In genomic region chr11:125902927-125903752, GRCh38 we compare ENCODE assay signal across 8 cellular contexts. TPM values are rescaled to one million over a fixed set of nuclear protein-coding genes. Genes with fewer than 3 reads are reported as not detected.
DNase-seq lines count a peak whose midpoint lies in the region; ATAC-seq and TF ChIP-seq lines count a peak whose summit lies in the region.

PUS3 (minus strand) TSS chr11:125903206; CDS start chr11:125896284, 6,922 bp downstream.

- H3K4me1 ChIP-seq in adrenal gland (replicated peaks in 1 of 2), result peaks cover 9 to 24% of the 10 kb centered on the region in 2 donors
- H3K4me1 ChIP-seq in heart right ventricle, result peaks cover 6 to 30% (median 23%) of the 10 kb centered on the region in 9 donors
- peaks cover 22% of the 10 kb centered on the region for H3K4me1 ChIP-seq in upper lobe of right lung

- TF ChIP-seq CTCF in GM13976 (IDR thresholded peaks at IDR 0.05; ENCODE audit: borderline replicate concordance, control extremely low read depth, extremely low read depth, insufficient read depth, missing control alignments) (no peak), adrenal gland (IDR thresholded peaks at IDR 0.05) (no peak), heart right ventricle (IDR thresholded peaks at IDR 0.05) (no peak), upper lobe of right lung (IDR thresholded peaks at IDR 0.05) (no peak)

- H3K27ac ChIP-seq in adrenal gland, result peak within 1 kb of the TSS; percentile 31 to 89 (median 79)
- peak within 1 kb of the TSS in 9 of 10 donors; percentile 75 to 90 (median 87) for H3K27ac ChIP-seq in heart right ventricle
- peak within 1 kb of the TSS; percentile 74 for H3K27ac ChIP-seq in upper lobe of right lung

- H3K4me3 ChIP-seq in adrenal gland (peak within 1 kb of the TSS; percentile 1 to 87 (median 51)), heart right ventricle (peak within 1 kb of the TSS; percentile 43 to 90 (median 70)), upper lobe of right lung (peak within 1 kb of the TSS; percentile 74)

- TF ChIP-seq POLR2A in adrenal gland (IDR thresholded peaks at IDR 0.05), result peak in 1 of 2 donors; percentile 64

- in situ Hi-C loops in GM13976 (cut with MboI; ENCODE audit: low sequenced_read_pairs, unreplicated experiment), result no loop called here

- peak; percentile 91 for DNase-seq in GM13976 (ENCODE audit: low spot score)
- peak; percentile 93 for DNase-seq in NCI-H146 (lab: John Stamatoyannopoulos, UW)
- DNase-seq in T-helper 1 cell, result peak; percentile 70 to 85 (median 79)
- DNase-seq in adrenal gland, result peak; percentile 88 to 96 (median 91)
- peak; percentile 92 to 93 for DNase-seq in heart right ventricle
- DNase-seq in posterior vena cava (ENCODE audit: low spot score), result peak; percentile 98
- DNase-seq in upper lobe of right lung, result peak; percentile 96

- peaks cover 8% of the 10 kb centered on the region for H3K27me3 ChIP-seq in adrenal gland
- peaks cover 0 to 36% (median 28%) of the 10 kb centered on the region in 7 donors for H3K27me3 ChIP-seq in heart right ventricle
- peaks cover 30% of the 10 kb centered on the region for H3K27me3 ChIP-seq in upper lobe of right lung

- peaks cover 0 to 10% of the 10 kb centered on the region in 2 donors for H3K36me3 ChIP-seq in adrenal gland (replicated peaks in 1 of 2)
- peaks cover 0 to 25% (median 0%) of the 10 kb centered on the region in 9 donors for H3K36me3 ChIP-seq in heart right ventricle
- H3K36me3 ChIP-seq in upper lobe of right lung, result peaks cover 23% of the 10 kb centered on the region

- ATAC-seq in HG02852 (IDR thresholded peaks at IDR 0.05; ENCODE audit: unreplicated experiment), result peak; percentile 95
- ATAC-seq in heart right ventricle, result peak; percentile 90 to 99 (median 98)
- ATAC-seq in upper lobe of right lung, result peak; percentile 97

- 1 to 2% (median 1%) methylated on average over 31 of the region's 31 CpGs for whole genome bisulfite sequencing in adrenal gland, 4 donors
- WGBS in heart right ventricle, 2 donors, result 1 to 2% methylated on average over 31 of the region's 31 CpGs

- intact Hi-C loops in adrenal gland (cut with DNase I) (no loop called here), heart right ventricle (cut with DNase I) (no loop called here), posterior vena cava (cut with DNase I) (no loop called here), upper lobe of right lung (cut with DNase I) (no loop called here)

- H3K9me3 ChIP-seq in adrenal gland (replicated peaks in 1 of 3) (no peaks in the 10 kb centered on the region), heart right ventricle (no peaks in the 10 kb centered on the region), upper lobe of right lung (no peaks in the 10 kb centered on the region)

RNA-seq across cellular contexts. Expression of gene PUS3, which starts in this region (rescaled TPM):
- total RNA-seq in adrenal gland, result 10 to 100 TPM in 6 of 8 donors, 1 to 10 TPM in 2; 5.8 to 23.7 (median 13.1) TPM
- polyA plus RNA-seq in adrenal gland, result 10 to 100 TPM; 11.7 to 37.9 (median 16.4) TPM
- total RNA-seq in heart right ventricle, result 10 to 100 TPM in 1 of 10 donors, 1 to 10 TPM in 9; 4.9 to 12.4 (median 7.7) TPM
- polyA plus RNA-seq in heart right ventricle, result 1 to 10 TPM; 7.2 to 8.0 TPM
- 1 to 10 TPM; 7.1 to 9.1 TPM for total RNA-seq in posterior vena cava
- 11.1 TPM for total RNA-seq in upper lobe of right lung

Comparison
In these comparisons a context has a peak if more than half of its experiments do, and no peak if none do; other contexts are left out.
1. Peak in every context shown above with its lines: DNase-seq, ATAC-seq, H3K4me3 ChIP-seq and H3K27ac ChIP-seq.